1 cellular context compared by ENCODE assay signal in the genomic region with DNA sequence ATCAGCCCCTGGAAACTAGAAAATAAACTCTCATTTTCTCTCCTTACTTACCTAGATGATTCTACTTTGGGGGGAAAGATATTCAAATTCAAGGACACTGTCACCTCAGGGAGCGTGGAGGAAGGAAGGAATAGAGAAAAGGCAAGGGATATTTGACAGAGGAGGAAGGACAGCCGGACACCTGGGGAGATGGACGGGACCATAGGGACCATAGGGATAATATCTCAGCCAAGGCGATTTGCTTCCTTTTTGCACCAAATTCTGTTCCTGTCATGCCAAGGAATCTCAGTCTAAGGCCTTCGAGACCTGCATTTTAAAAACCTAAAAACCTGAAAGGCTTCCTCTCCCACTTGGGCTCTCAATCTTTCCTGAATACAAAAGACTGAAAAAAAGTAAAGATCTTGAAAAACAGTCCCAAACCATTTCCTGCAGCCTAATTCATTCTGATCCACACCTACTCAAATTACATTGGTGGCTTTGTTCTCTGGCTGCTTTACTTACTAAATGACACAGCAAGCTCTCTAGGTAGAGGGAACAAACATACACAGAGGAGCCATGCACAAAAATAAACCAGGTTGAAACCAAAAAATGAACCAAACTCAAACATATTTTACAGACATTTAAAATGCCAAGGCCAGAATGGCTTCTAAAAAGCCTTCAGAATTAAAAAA.
TF ChIP-seq lines count a peak whose summit lies in the region.

No MANE protein-coding gene starts in this region.

TF ChIP-seq in GM23338, 12 proteins besides CTCF, POLR2A, EP300 and RAD21 (continued from another document):
- TF ChIP-seq EZH2phosphoT487 (IDR thresholded peaks at IDR 0.05; ENCODE audit: unreplicated experiment) (no peak), ZNF331 (CRISPR knock-in tag; IDR thresholded peaks at IDR 0.05; ENCODE audit: low read depth) (no peak), CREB1 (CRISPR knock-in tag; IDR thresholded peaks at IDR 0.05; ENCODE audit: low read depth) (no peak)
TF ChIP-seq in GM23338: peak in this region for 0.
